8 cellular contexts compared by ENCODE assay signal in genomic region chr6:1388927-1389790, GRCh38.
DNase-seq lines count a peak whose midpoint lies in the region; ATAC-seq and TF ChIP-seq lines count a peak whose summit lies in the region.

Gene FOXF2, plus strand, starts transcription at chr6:1389576. Its CDS starts 372 bp downstream, at chr6:1389948.

- H3K4me1 ChIP-seq in ES-I3 (ENCODE audit: insufficient read depth, low read length) = peaks cover 15% of the 10 kb centered on the region

- TF ChIP-seq CTCF in foreskin fibroblast (IDR thresholded peaks at IDR 0.05; ENCODE audit: low read depth, low read length) = no peak

- DNase-seq in SW480 (ENCODE audit: low spot score) (peak; percentile 14), foreskin fibroblast (peak; percentile 68 to 87), retina (peak; percentile 38), SIG-M5 (lab: John Stamatoyannopoulos, UW) (no peak)
- DNase-seq in effector CD4-positive, alpha-beta T cell = no peak
- no peak for DNase-seq in activated CD4-positive, alpha-beta T cell treated with anti-CD3 and anti-CD28 coated beads for 1 hour

- peak within 1 kb of the TSS; percentile 43; the same call in 1 of the 2 replicates for H3K9ac ChIP-seq in ES-I3 (ENCODE audit: low read depth, low read length)

- H3K9me3 ChIP-seq in ES-I3 (ENCODE audit: control insufficient read depth, insufficient read depth, low read length) = no peaks in the 10 kb centered on the region

- ATAC-seq in HG03159 (IDR thresholded peaks at IDR 0.05; ENCODE audit: unreplicated experiment) = no peak

- peak within 1 kb of the TSS; percentile 77 to 100 for H3K4me3 ChIP-seq in foreskin fibroblast (ENCODE audit: low read depth in 1 of 2, low read length in 2 of 2)

- no peaks in the 10 kb centered on the region for H3K36me3 ChIP-seq in ES-I3 (ENCODE audit: insufficient read depth, low read length)

Comparison
In these comparisons a context has a peak if more than half of its experiments do, and no peak if none do; other contexts are left out.
1. DNase-seq: peak in SW480 (single experiment), foreskin fibroblast (2 of 2) and retina (single experiment); none in SIG-M5 (single experiment), effector CD4-positive, alpha-beta T cell (single experiment) and activated CD4-positive, alpha-beta T cell treated with anti-CD3 and anti-CD28 coated beads for 1 hour (single experiment).